13 cellular contexts compared by ENCODE assay signal in genomic region chr6:42042108-42042507, GRCh38. TPM values are rescaled to one million over a fixed set of nuclear protein-coding genes. Genes with fewer than 3 reads are reported as not detected.
DNase-seq lines count a peak whose midpoint lies in the region; ATAC-seq and TF ChIP-seq lines count a peak whose summit lies in the region.
"Had no signal": no experiment of that assay in that cellular context is flagged by ENCODE, and none has a peak within 500 bp of the region (broad histone marks: within the 10 kb centered on the region; RNA-seq: fewer than 3 reads in every experiment).

No MANE protein-coding gene starts in this region.

- CTCF ChIA-PET in naive thymus-derived CD4-positive, alpha-beta T cell (lab: Charles Lee): interaction anchor here (0.6 to 6.0 kb wide), 11 partner anchors 8 to 529 kb away, joined by 3 to 25 read pairs (median 5); partner anchors contain the start of gene TAF8

- in situ Hi-C loops in KBM-7 (cut with MboI; ENCODE audit: low pct_unique_long_range_greater_than_20kb, low sequenced_read_pairs): loop anchor here (10.0 to 25.0 kb wide), 2 partner anchors 105 to 257 kb away; partner anchors contain the start of genes CCND3, PRICKLE4 and TOMM6

- intact Hi-C loops in naive thymus-derived CD4-positive, alpha-beta T cell (cut with micrococcal nuclease): loop anchor here in 1 of 2 donors (5.0 kb wide), 1 partner anchor 35 kb away; no protein-coding TSS in a partner anchor

- POLR2A ChIA-PET in activated naive CD8-positive, alpha-beta T cell treated with anti-CD3 and anti-CD28 coated beads, Interleukin-2, amount 10 ng/mL, durations not matched to agents 7 days and 5 days (lab: Charles Lee): interaction anchor here (0.8 to 23.6 kb wide), 11 partner anchors 7 to 255 kb away, joined by 3 to 556 read pairs (median 9); partner anchors contain the start of genes BYSL, CCND3, MED20 and TAF8
- POLR2A ChIA-PET in naive thymus-derived CD4-positive, alpha-beta T cell (lab: Charles Lee): interaction anchor here (0.7 to 12.4 kb wide), 9 partner anchors 8 to 255 kb away, joined by 3 to 180 read pairs (median 5); partner anchors contain the start of genes BYSL, CCND3, MED20 and TAF8

- no peak for ATAC-seq in stimulated activated naive CD8-positive, alpha-beta T cell treated with anti-CD3 and anti-CD28 coated beads, Interleukin-15, Interleukin-2, amounts not matched to agents 100 U/mL and 50 U/mL, for 24 hours
- ATAC-seq in activated naive CD8-positive, alpha-beta T cell treated with anti-CD3 and anti-CD28 coated beads, Interleukin-2, amount 10 ng/mL, durations not matched to agents 7 days and 5 days (ENCODE audit: low read depth): no peak
- ATAC-seq in naive thymus-derived CD4-positive, alpha-beta T cell: no peak

- H3K27me3 Mint-ChIP-seq in stimulated activated naive CD8-positive, alpha-beta T cell treated with anti-CD3 and anti-CD28 coated beads, Interleukin-15, Interleukin-2, amounts not matched to agents 100 ng/mL and 50 ng/mL, for 24 hours: no peaks in the 10 kb centered on the region
- no peaks in the 10 kb centered on the region for H3K27me3 Mint-ChIP-seq in activated naive CD8-positive, alpha-beta T cell treated with anti-CD3 and anti-CD28 coated beads, Interleukin-2, amount 10 ng/mL, durations not matched to agents 7 days and 5 days
- no peaks in the 10 kb centered on the region for H3K27me3 Mint-ChIP-seq in naive thymus-derived CD4-positive, alpha-beta T cell

- H3K4me3 ChIP-seq in naive thymus-derived CD4-positive, alpha-beta T cell (ENCODE audit: low read length): peak overlapping the region; percentile 45
- peak overlapping the region in 1 of 4 donors; percentile 5 for H3K4me3 ChIP-seq in Peyer's patch

- peak overlapping the region; percentile 63 for H3K4me3 Mint-ChIP-seq in stimulated activated naive CD8-positive, alpha-beta T cell treated with anti-CD3 and anti-CD28 coated beads, Interleukin-15, Interleukin-2, amounts not matched to agents 100 ng/mL and 50 ng/mL, for 24 hours
- peak overlapping the region; percentile 86 for H3K4me3 Mint-ChIP-seq in activated naive CD8-positive, alpha-beta T cell treated with anti-CD3 and anti-CD28 coated beads, Interleukin-2, amount 10 ng/mL, durations not matched to agents 7 days and 5 days
- H3K4me3 Mint-ChIP-seq in naive thymus-derived CD4-positive, alpha-beta T cell: peak overlapping the region; percentile 84 to 99 (median 95)
- H3K4me3 Mint-ChIP-seq: HFFc6 had no signal

- peaks cover 94% of the 10 kb centered on the region for H3K4me1 Mint-ChIP-seq in stimulated activated naive CD8-positive, alpha-beta T cell treated with anti-CD3 and anti-CD28 coated beads, Interleukin-15, Interleukin-2, amounts not matched to agents 100 ng/mL and 50 ng/mL, for 24 hours (ENCODE audit: low read depth)
- H3K4me1 Mint-ChIP-seq in activated naive CD8-positive, alpha-beta T cell treated with anti-CD3 and anti-CD28 coated beads, Interleukin-2, amount 10 ng/mL, durations not matched to agents 7 days and 5 days: peaks cover 81% of the 10 kb centered on the region
- H3K4me1 Mint-ChIP-seq in naive thymus-derived CD4-positive, alpha-beta T cell: peaks cover 56 to 91% (median 78%) of the 10 kb centered on the region in 7 donors

- no peaks in the 10 kb centered on the region for H3K9me3 ChIP-seq in naive thymus-derived CD4-positive, alpha-beta T cell (ENCODE audit: control insufficient read depth in 2 of 3, low read length in 3 of 3)
- H3K9me3 ChIP-seq in Peyer's patch: no peaks in the 10 kb centered on the region

- no peak for DNase-seq in stimulated activated naive CD8-positive, alpha-beta T cell treated with anti-CD3 and anti-CD28 coated beads, Interleukin-15, Interleukin-2, amounts not matched to agents 100 U/mL and 50 U/mL, for 24 hours
- DNase-seq in activated naive CD8-positive, alpha-beta T cell treated with anti-CD3 and anti-CD28 coated beads, Interleukin-2, amount 10 ng/mL, durations not matched to agents 7 days and 5 days: no peak
- DNase-seq in naive thymus-derived CD4-positive, alpha-beta T cell: peak in 2 of 9 donors; percentile 32 to 34
- no peak for DNase-seq in Peyer's patch
- no peak for DNase-seq in UCSD-AML1 (lab: John Stamatoyannopoulos, UW; ENCODE audit: unreplicated experiment)
- no peak for DNase-seq in NCI-H2029 treated with DMSO at 0.1 percent for 48 hours (lab: John Stamatoyannopoulos, UW)
- no peak for DNase-seq in KBM-7
- DNase-seq: activated CD4-positive, CD25-positive, alpha-beta regulatory T cell treated with anti-CD3 and anti-CD28 coated beads, Interleukin-2, amount 50 U/mL, for 72 hours; HFFc6; MM.1S; SHP77 had no signal

- H3K4me1 ChIP-seq in naive thymus-derived CD4-positive, alpha-beta T cell (ENCODE audit: control insufficient read depth in 2 of 2, insufficient read depth in 2 of 2, low read length in 2 of 2): peaks cover 64 to 80% of the 10 kb centered on the region in 2 donors
- H3K4me1 ChIP-seq in Peyer's patch: peaks cover 0 to 50% (median 43%) of the 10 kb centered on the region in 4 donors

- TF ChIP-seq CTCF in Peyer's patch (IDR thresholded peaks at IDR 0.05): no peak

- H3K27me3 ChIP-seq in naive thymus-derived CD4-positive, alpha-beta T cell (ENCODE audit: control insufficient read depth in 2 of 2, insufficient read depth in 2 of 2, low read length in 2 of 2): no peaks in the 10 kb centered on the region
- H3K27me3 ChIP-seq in Peyer's patch: no peaks in the 10 kb centered on the region

- H3K27ac Mint-ChIP-seq in stimulated activated naive CD8-positive, alpha-beta T cell treated with anti-CD3 and anti-CD28 coated beads, Interleukin-15, Interleukin-2, amounts not matched to agents 100 ng/mL and 50 ng/mL, for 24 hours: peak overlapping the region; percentile 97
- H3K27ac Mint-ChIP-seq in activated naive CD8-positive, alpha-beta T cell treated with anti-CD3 and anti-CD28 coated beads, Interleukin-2, amount 10 ng/mL, durations not matched to agents 7 days and 5 days: peak overlapping the region; percentile 94
- H3K27ac Mint-ChIP-seq in naive thymus-derived CD4-positive, alpha-beta T cell: peak overlapping the region; percentile 82 to 98 (median 94)
- H3K27ac Mint-ChIP-seq: HFFc6 had no signal

- no peaks in the 10 kb centered on the region for H3K36me3 Mint-ChIP-seq in stimulated activated naive CD8-positive, alpha-beta T cell treated with anti-CD3 and anti-CD28 coated beads, Interleukin-15, Interleukin-2, amounts not matched to agents 100 ng/mL and 50 ng/mL, for 24 hours (ENCODE audit: low read depth)
- peaks cover 9% of the 10 kb centered on the region for H3K36me3 Mint-ChIP-seq in activated naive CD8-positive, alpha-beta T cell treated with anti-CD3 and anti-CD28 coated beads, Interleukin-2, amount 10 ng/mL, durations not matched to agents 7 days and 5 days
- H3K36me3 Mint-ChIP-seq in naive thymus-derived CD4-positive, alpha-beta T cell: peaks cover 10 to 42% (median 34%) of the 10 kb centered on the region in 5 donors

- peaks cover 10 to 26% (median 14%) of the 10 kb centered on the region in 3 experiments for H3K36me3 ChIP-seq in naive thymus-derived CD4-positive, alpha-beta T cell (ENCODE audit: control insufficient read depth in 2 of 3, insufficient read depth in 3 of 3, low read length in 3 of 3)
- no peaks in the 10 kb centered on the region for H3K36me3 ChIP-seq in Peyer's patch

- no peak for TF ChIP-seq POLR2A in Peyer's patch (IDR thresholded peaks at IDR 0.05)

- peak overlapping the region; percentile 76 for H3K27ac ChIP-seq in naive thymus-derived CD4-positive, alpha-beta T cell (ENCODE audit: low read depth, low read length)
- H3K27ac ChIP-seq in Peyer's patch: peak overlapping the region in 2 of 4 donors; percentile 35 to 43
- H3K27ac ChIP-seq: epithelial cell of prostate had no signal

- H3K9me3 Mint-ChIP-seq in stimulated activated naive CD8-positive, alpha-beta T cell treated with anti-CD3 and anti-CD28 coated beads, Interleukin-15, Interleukin-2, amounts not matched to agents 100 ng/mL and 50 ng/mL, for 24 hours: no peaks in the 10 kb centered on the region
- H3K9me3 Mint-ChIP-seq in activated naive CD8-positive, alpha-beta T cell treated with anti-CD3 and anti-CD28 coated beads, Interleukin-2, amount 10 ng/mL, durations not matched to agents 7 days and 5 days: no peaks in the 10 kb centered on the region
- peaks cover 0 to 4% (median 0%) of the 10 kb centered on the region in 11 donors for H3K9me3 Mint-ChIP-seq in naive thymus-derived CD4-positive, alpha-beta T cell
- H3K9me3 Mint-ChIP-seq: HFFc6 had no signal

RNA-seq across cellular contexts. Expression of gene TAF8, which starts 8.2 kb away (rescaled TPM):
- 10 to 100 TPM; 46.2 to 50.4 TPM for total RNA-seq in activated naive CD8-positive, alpha-beta T cell treated with anti-CD3 and anti-CD28 coated beads, Interleukin-2, amount 10 ng/mL, durations not matched to agents 7 days and 5 days
- total RNA-seq in naive thymus-derived CD4-positive, alpha-beta T cell: 10 to 100 TPM; 41.6 to 58.2 (median 50.8) TPM
- polyA plus RNA-seq in naive thymus-derived CD4-positive, alpha-beta T cell: 10 to 100 TPM; 23.3 to 24.6 TPM
- 10 to 100 TPM; 24.5 to 37.6 (median 24.6) TPM for total RNA-seq in Peyer's patch
